ENCODE assay signal across 30 cellular contexts in the genomic region with DNA sequence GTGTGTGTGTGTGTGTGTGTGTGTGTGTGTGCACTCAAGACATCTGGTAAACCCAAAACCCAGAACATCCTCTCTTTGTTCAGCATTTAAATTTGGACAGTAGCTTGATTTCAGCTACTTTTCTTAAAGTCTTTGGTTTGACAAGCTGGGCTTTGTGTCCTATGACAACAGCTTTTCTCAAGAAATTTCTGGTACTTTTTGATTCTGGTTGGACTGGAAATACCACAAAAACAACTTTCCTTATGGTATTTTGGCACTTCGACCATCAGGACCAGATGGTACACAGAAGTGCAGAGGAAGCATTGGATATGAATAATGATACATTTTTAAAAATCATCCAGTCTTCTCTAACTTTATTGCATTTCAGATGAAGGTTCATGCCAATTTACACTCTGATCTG.
"Had no signal": no experiment of that assay in that cellular context is flagged by ENCODE, and none has a peak within 500 bp of the region (broad histone marks: within the 10 kb centered on the region; RNA-seq: fewer than 3 reads in every experiment).

No MANE protein-coding gene starts in this region.

- H3K27ac Mint-ChIP-seq: naive B cell; nephron progenitor cell; neural progenitor cell; progenitor cell of endocrine pancreas; stimulated activated naive B cell treated with anti-CD40 and anti-IgM and Interleukin-4, amounts not matched to agents 10 μg/mL and 1 μg/mL and 100 μg/mL, for 72 hours had no signal

- H3K36me3 Mint-ChIP-seq: naive B cell; natural killer cell; neural progenitor cell; stimulated activated naive B cell treated with anti-CD40 and anti-IgM and Interleukin-4, amounts not matched to agents 10 μg/mL and 1 μg/mL and 100 μg/mL, for 72 hours had no signal

- H3K27me3 ChIP-seq: left lung, neural progenitor cell, neutrophil, right atrium auricular region, right lobe of liver, stomach, suprapubic skin, tibial artery, upper lobe of right lung had no signal

- H3K4me3 Mint-ChIP-seq: naive B cell; natural killer cell; nephron progenitor cell; neural progenitor cell; stimulated activated naive B cell treated with anti-CD40 and anti-IgM and Interleukin-4, amounts not matched to agents 10 μg/mL and 1 μg/mL and 100 μg/mL, for 72 hours had no signal

- H3K9me3 Mint-ChIP-seq: natural killer cell; nephron progenitor cell; stimulated activated naive B cell treated with anti-CD40 and anti-IgM and Interleukin-4, amounts not matched to agents 10 μg/mL and 1 μg/mL and 100 μg/mL, for 72 hours had no signal

- FAIRE-seq: islet of Langerhans, kidney, urothelium cell line had no signal

- H3K4me1 ChIP-seq: left lung, lower lobe of right lung, parathyroid adenoma, right atrium auricular region, right lobe of liver, tibial artery, upper lobe of right lung had no signal

- H3K36me3 ChIP-seq: left lung, lower lobe of right lung, neural progenitor cell, neutrophil, right atrium auricular region, right lobe of liver, stomach, suprapubic skin, thoracic aorta, tibial artery, upper lobe of right lung had no signal

- DNase-seq: kidney; left colon; left lung; lower lobe of right lung; mammary epithelial cell; mesenchymal stem cell; naive B cell; natural killer cell; nephron progenitor cell; occipital lobe; right lobe of liver; stimulated activated CD4-positive, alpha-beta T cell treated with anti-CD3 and anti-CD28 coated beads, Interleukin-12 subunit alpha, Interleukin-12 subunit beta, amount 100 ng/mL, for 4 hours; stimulated activated CD4-positive, alpha-beta T cell treated with anti-CD3 and anti-CD28 coated beads, Interleukin-15, amount 100 ng/mL, for 24 hours; stimulated activated CD4-positive, alpha-beta T cell treated with anti-CD3 and anti-CD28 coated beads, Interleukin-2, amount 100 ng/mL, for 24 hours; stimulated activated CD4-positive, alpha-beta T cell treated with anti-CD3 and anti-CD28 coated beads, Interleukin-4, amount 100 ng/mL, for 1 hour; stimulated activated naive B cell treated with anti-CD40 and anti-IgM and Interleukin-4, amounts not matched to agents 10 μg/mL and 1 μg/mL and 100 μg/mL, for 72 hours; stimulated activated naive CD8-positive, alpha-beta T cell treated with anti-CD3 and anti-CD28 coated beads, Interleukin-15, Interleukin-2, amounts not matched to agents 100 U/mL and 50 U/mL, for 24 hours; stomach; tibial artery; trophoblast cell; upper lobe of right lung had no signal

- H3K4me3 ChIP-seq: left lung, lower lobe of right lung, neural progenitor cell, right atrium auricular region, right lobe of liver, stomach, suprapubic skin, thoracic aorta, tibial artery, upper lobe of right lung had no signal

- ATAC-seq: left colon; left lung; lower lobe of right lung; natural killer cell; right lobe of liver; stimulated activated naive B cell treated with anti-CD40 and anti-IgM and Interleukin-4, amounts not matched to agents 10 μg/mL and 1 μg/mL and 100 μg/mL, for 72 hours; stimulated activated naive CD8-positive, alpha-beta T cell treated with anti-CD3 and anti-CD28 coated beads, Interleukin-15, Interleukin-2, amounts not matched to agents 100 U/mL and 50 U/mL, for 24 hours; upper lobe of right lung had no signal

- H3K27ac ChIP-seq: left lung, lower lobe of right lung, neural progenitor cell, neutrophil, parathyroid adenoma, right atrium auricular region, right lobe of liver, stomach, suprapubic skin, thoracic aorta, tibial artery, upper lobe of right lung had no signal

- H3K27me3 Mint-ChIP-seq: naive B cell; progenitor cell of endocrine pancreas; stimulated activated naive B cell treated with anti-CD40 and anti-IgM and Interleukin-4, amounts not matched to agents 10 μg/mL and 1 μg/mL and 100 μg/mL, for 72 hours had no signal

- H3K9me3 ChIP-seq: left lung, lower lobe of right lung, neutrophil, right atrium auricular region, right lobe of liver, stomach, suprapubic skin, thoracic aorta, tibial artery, upper lobe of right lung had no signal

- H3K4me1 Mint-ChIP-seq: naive B cell; stimulated activated naive B cell treated with anti-CD40 and anti-IgM and Interleukin-4, amounts not matched to agents 10 μg/mL and 1 μg/mL and 100 μg/mL, for 72 hours had no signal
